Comparison of ENCODE assay signal across 8 cellular contexts in the genomic region with DNA sequence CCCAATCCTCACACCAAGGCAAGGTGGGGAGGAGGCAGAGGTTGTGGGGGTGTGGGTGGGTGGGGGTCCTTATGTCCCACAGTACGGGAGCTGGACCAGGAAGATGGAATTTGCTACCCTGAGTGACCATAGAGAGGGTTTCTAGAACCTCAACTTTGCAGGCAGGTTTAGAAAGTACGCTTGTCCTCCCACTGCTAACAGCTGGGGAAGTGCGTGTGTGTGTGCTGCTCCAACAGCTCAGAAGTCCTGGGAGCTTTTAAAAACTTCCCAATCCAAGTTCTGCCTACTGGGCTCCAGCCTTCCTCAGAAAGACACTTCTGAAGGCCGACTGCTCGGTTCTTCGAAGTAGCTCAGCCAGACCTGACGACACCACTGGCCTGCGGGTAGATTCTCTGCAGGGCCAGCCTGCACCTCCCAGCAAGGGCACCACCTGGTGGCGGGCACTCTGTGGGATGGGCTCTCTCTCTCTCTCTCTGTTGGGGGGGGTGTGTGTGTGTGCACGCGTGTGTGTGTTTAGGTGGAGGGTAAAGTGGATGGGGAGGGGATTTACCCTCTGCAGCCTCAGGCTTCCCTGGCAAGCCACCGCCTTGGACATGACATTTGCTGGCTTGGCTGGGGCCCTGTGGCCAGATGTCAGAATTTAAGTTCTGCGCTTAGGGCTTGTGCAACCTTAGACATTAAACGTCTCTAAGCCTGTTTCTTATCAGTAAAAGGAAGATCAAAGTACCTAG. TPM values are rescaled to one million over a fixed set of nuclear protein-coding genes. Genes with fewer than 3 reads are reported as not detected.
DNase-seq lines count a peak whose midpoint lies in the region; ATAC-seq and TF ChIP-seq lines count a peak whose summit lies in the region.

No MANE protein-coding gene starts in this region.

- no peak for TF ChIP-seq POLR2A in stomach (IDR thresholded peaks at IDR 0.05)

- peak; percentile 92 to 94 for TF ChIP-seq CTCF in GM23338 (conservative IDR thresholded peaks at IDR 0.05; ENCODE audit: low read depth in 2 of 2)
- peak; percentile 91 to 95 for TF ChIP-seq CTCF in fibroblast of lung (conservative IDR thresholded peaks at IDR 0.05 in 1 of 2, IDR thresholded peaks at IDR 0.05 in 1 of 2; ENCODE audit: low read depth in 1 of 2, low read length in 2 of 2)
- peak; percentile 63 for TF ChIP-seq CTCF in neutrophil (IDR thresholded peaks at IDR 0.05)
- peak in 6 of 7 experiments; percentile 19 to 98 (median 77) for TF ChIP-seq CTCF in stomach (IDR thresholded peaks at IDR 0.05)

- no peaks in the 10 kb centered on the region for H3F3A ChIP-seq in GM23338 (replicated peaks; ENCODE audit: low read depth)

- H3K9me3 ChIP-seq in fibroblast of lung (ENCODE audit: control insufficient read depth, insufficient read depth, low read depth, low read length) (no peaks in the 10 kb centered on the region), neutrophil (no peaks in the 10 kb centered on the region), stomach (no peaks in the 10 kb centered on the region)

- H3K36me3 ChIP-seq in GM23338 (ENCODE audit: insufficient read depth) (no peaks in the 10 kb centered on the region), fibroblast of lung (ENCODE audit: control insufficient read depth, insufficient read depth, low read length) (no peaks in the 10 kb centered on the region), neutrophil (no peaks in the 10 kb centered on the region), stomach (no peaks in the 10 kb centered on the region)

- no peak overlapping the region for H3K4me3 Mint-ChIP-seq in GM23338
- no peak overlapping the region for H3K4me3 Mint-ChIP-seq in activated T-cell treated with anti-CD3 and anti-CD28 coated beads, Interleukin-2, amount 50 U/mL, for 4 hours

- no peak overlapping the region for H3K4me2 ChIP-seq in GM23338
- H3K4me2 ChIP-seq in fibroblast of lung (ENCODE audit: extremely low read depth, insufficient read depth, low read length): no peak overlapping the region

- H3K27ac ChIP-seq in GM23338 (ENCODE audit: low read depth) (no peak overlapping the region), fibroblast of lung (ENCODE audit: insufficient read depth, low read length) (no peak overlapping the region), neutrophil (no peak overlapping the region), stomach (peak overlapping the region in 3 of 5 donors; percentile 20 to 29 (median 20))

- H3K27me3 ChIP-seq in GM23338 (ENCODE audit: insufficient read depth) (no peaks in the 10 kb centered on the region), fibroblast of lung (ENCODE audit: control insufficient read depth, insufficient read depth, low read length) (no peaks in the 10 kb centered on the region), neutrophil (no peaks in the 10 kb centered on the region), stomach (no peaks in the 10 kb centered on the region)

- ATAC-seq in GM23338 (peak; percentile 95), GM21737 (IDR thresholded peaks at IDR 0.05; ENCODE audit: unreplicated experiment) (no peak)
- ATAC-seq in activated T-cell treated with anti-CD3 and anti-CD28 coated beads, Interleukin-2, amount 50 U/mL, for 4 hours: peak; percentile 91

- peaks cover 5% of the 10 kb centered on the region for H3K27me3 Mint-ChIP-seq in GM23338 (ENCODE audit: insufficient read depth, low read depth, poor library complexity)
- peaks cover 18% of the 10 kb centered on the region for H3K27me3 Mint-ChIP-seq in activated T-cell treated with anti-CD3 and anti-CD28 coated beads, Interleukin-2, amount 50 U/mL, for 4 hours (ENCODE audit: low read depth)

- intact Hi-C loops in stomach (cut with DNase I; ENCODE audit: low total_unique reads): loop anchor here (5.0 to 10.0 kb wide), 2 partner anchors 163 to 284 kb away; no protein-coding TSS in a partner anchor

- H2AFZ ChIP-seq in GM23338 (0 out of 2 replicates have a peak overlapping the region, but pooled peaks have one; percentile 90), fibroblast of lung (ENCODE audit: low read length) (no peak overlapping the region)

- H4K20me1 ChIP-seq in GM23338 (replicated peaks; ENCODE audit: insufficient read depth) (no peaks in the 10 kb centered on the region), fibroblast of lung (ENCODE audit: control insufficient read depth, extremely low read depth, insufficient read depth, low read length) (no peaks in the 10 kb centered on the region)

- no peaks in the 10 kb centered on the region for H3K79me2 ChIP-seq in GM23338 (replicated peaks; ENCODE audit: insufficient read depth)
- no peaks in the 10 kb centered on the region for H3K79me2 ChIP-seq in fibroblast of lung (ENCODE audit: control insufficient read depth, insufficient read depth, low read length)

- H3K4me3 ChIP-seq in GM23338 (no peak overlapping the region), fibroblast of lung (replicated peaks in 1 of 4; ENCODE audit: control extremely low read depth in 1 of 4, insufficient read depth in 1 of 4, low read depth in 3 of 4, low read length in 4 of 4) (no peak overlapping the region), neutrophil (ENCODE audit: low read depth in 1 of 2, low read length in 1 of 2) (no peak overlapping the region), stomach (no peak overlapping the region)

- 0 out of 2 replicates have a peak, but pooled peaks cover 6% of the 10 kb centered on the region for H3K4me1 ChIP-seq in GM23338 (ENCODE audit: insufficient read depth)
- H3K4me1 ChIP-seq in fibroblast of lung (ENCODE audit: control insufficient read depth, extremely low read depth, insufficient read depth, low read length): peaks cover 6% of the 10 kb centered on the region
- peaks cover 17 to 25% of the 10 kb centered on the region in 2 experiments for H3K4me1 ChIP-seq in neutrophil (ENCODE audit: control insufficient read depth in 1 of 2, insufficient read depth in 1 of 2, low read depth in 1 of 2, low read length in 1 of 2)
- peaks cover 0 to 25% (median 18%) of the 10 kb centered on the region in 4 donors for H3K4me1 ChIP-seq in stomach

- no peak overlapping the region for H3K9ac ChIP-seq in fibroblast of lung (ENCODE audit: insufficient read depth, low read length)

- H3K9me2 ChIP-seq in GM23338 (ENCODE audit: insufficient read depth): no peaks in the 10 kb centered on the region

- 5 to 19% (median 17%) methylated on average over 11 to 14 of the region's 14 CpGs for WGBS in stomach, 5 donors

- H3K4me1 Mint-ChIP-seq in GM23338: peaks cover 11% of the 10 kb centered on the region
- peaks cover 11% of the 10 kb centered on the region for H3K4me1 Mint-ChIP-seq in activated T-cell treated with anti-CD3 and anti-CD28 coated beads, Interleukin-2, amount 50 U/mL, for 4 hours (ENCODE audit: low read depth)

- no peak overlapping the region for H3K27ac Mint-ChIP-seq in GM23338

- DNase-seq in AG08395 (ENCODE audit: low spot score) (peak; percentile 81), GM23338 (ENCODE audit: low spot score) (peak; percentile 90), OCI-M1 (lab: John Stamatoyannopoulos, UW) (peak; percentile 82), fibroblast of lung (ENCODE audit: low read depth in 2 of 2) (peak; percentile 80 to 84), stomach (peak; percentile 90)
- peak; percentile 83 for DNase-seq in activated T-cell treated with anti-CD3 and anti-CD28 coated beads, Interleukin-2, amount 50 U/mL, for 4 hours

- H3K36me3 Mint-ChIP-seq in GM23338 (ENCODE audit: low read depth): no peaks in the 10 kb centered on the region
- H3K36me3 Mint-ChIP-seq in activated T-cell treated with anti-CD3 and anti-CD28 coated beads, Interleukin-2, amount 50 U/mL, for 4 hours (ENCODE audit: insufficient read depth): no peaks in the 10 kb centered on the region

- H3K9me3 Mint-ChIP-seq in GM23338: no peaks in the 10 kb centered on the region
- H3K9me3 Mint-ChIP-seq in activated T-cell treated with anti-CD3 and anti-CD28 coated beads, Interleukin-2, amount 50 U/mL, for 4 hours: no peaks in the 10 kb centered on the region

- no peak for TF ChIP-seq EP300 in stomach (IDR thresholded peaks at IDR 0.05)

TF ChIP-seq in GM23338, 12 proteins besides CTCF, POLR2A, EP300 and RAD21 (continues in another document):
- no peak for TF ChIP-seq ZNF331 (CRISPR knock-in tag; IDR thresholded peaks at IDR 0.05; ENCODE audit: low read depth)
- no peak for TF ChIP-seq POLR2AphosphoS5 (IDR thresholded peaks at IDR 0.05; ENCODE audit: low read depth)
- TF ChIP-seq REST (IDR thresholded peaks at IDR 0.05; ENCODE audit: unreplicated experiment): no peak

RNA-seq across cellular contexts. Expression of gene TMEM158, which starts 15.6 kb away (rescaled TPM):
- 16.9 and 19.6 TPM in 2 replicates for total RNA-seq in GM23338 (2014; rRNA removed; shearing (Covaris generic))
- polyA plus RNA-seq in GM23338 (2016; fragmentation: Nextera tagmentation; extraction: Ambion mirVana) (9.6 and 12.8 TPM in 2 replicates), fibroblast of lung (31.6 and 118 TPM in 2 replicates), stomach (1 to 10 TPM in 2 of 3 donors, under 1 TPM in 1; 0.46 to 5.5 (median 4.9) TPM)
- total RNA-seq in activated T-cell treated with anti-CD3 and anti-CD28 coated beads, Interleukin-2, amount 50 U/mL, for 4 hours: under 1 TPM in 2 of 3 donors, not detected in 1; 0.21 to 0.89 TPM
- total RNA-seq in fibroblast of lung (79.4 and 125 TPM in 2 replicates), stomach (1 to 10 TPM in 2 of 5 donors, under 1 TPM in 1, not detected in 2; 0.89 to 2.9 (median 1.1) TPM)
- polyA plus RNA-seq in fibroblast of lung (2012): 81.9 and 292 TPM in 2 replicates
- polyA minus RNA-seq in fibroblast of lung (ENCODE audit: low replicate concordance): 10.1 and 26.1 TPM in 2 replicates

Comparison
In these comparisons a context has a peak if more than half of its experiments do, and no peak if none do; other contexts are left out.
1. H3K27ac ChIP-seq: peak in stomach (3 of 5); none in GM23338 (single experiment), fibroblast of lung (single experiment) and neutrophil (single experiment).
2. Peak in every context shown above with its lines, with median percentiles within 50 percentile points of each other: DNase-seq and CTCF ChIP-seq.